8 cellular contexts compared by ENCODE assay signal in the genomic region with DNA sequence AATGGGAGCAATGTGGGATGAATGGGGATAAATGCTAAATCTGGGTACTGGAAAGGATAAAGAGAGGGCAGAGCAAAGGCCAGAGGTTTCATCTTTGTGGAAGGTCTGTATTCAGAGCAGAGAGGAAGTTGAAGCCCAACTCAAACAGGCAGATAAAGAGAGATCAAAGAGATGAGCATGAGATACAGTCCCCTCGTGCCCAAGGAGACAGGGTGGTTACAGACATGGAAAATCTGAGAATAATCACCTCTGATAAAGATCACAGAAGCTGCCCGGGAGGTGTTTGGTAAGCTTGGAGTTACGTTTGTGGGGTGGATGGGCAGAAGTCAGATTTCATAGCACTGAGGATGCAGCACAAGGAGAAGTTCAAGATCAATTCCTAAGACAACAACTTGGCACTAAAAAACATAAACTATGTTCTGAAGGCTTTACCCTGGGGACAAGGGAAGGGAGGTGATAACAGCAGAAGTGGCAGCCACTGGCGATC. TPM values are rescaled to one million over a fixed set of nuclear protein-coding genes. Genes with fewer than 3 reads are reported as not detected.
DNase-seq lines count a peak whose midpoint lies in the region; ATAC-seq and TF ChIP-seq lines count a peak whose summit lies in the region.

No MANE protein-coding gene starts in this region.

- TF ChIP-seq POLR2A in gastroesophageal sphincter (IDR thresholded peaks at IDR 0.05): no peak

- DNase-seq in NCI-H748 (lab: John Stamatoyannopoulos, UW; ENCODE audit: unreplicated experiment) (peak; percentile 36), NCI-H748 treated with DMSO at 0.1 percent for 48 hours (lab: John Stamatoyannopoulos, UW) (no peak), KG1 (lab: John Stamatoyannopoulos, UW) (peak; percentile 30), anterior cingulate cortex (lab: John Stamatoyannopoulos, UW) (no peak)
- DNase-seq in activated CD8-positive, alpha-beta T cell treated with anti-CD3 and anti-CD28 coated beads, Interleukin-2, amount 10 ng/mL, durations not matched to agents 7 days and 5 days: peak; percentile 52
- DNase-seq in stimulated activated naive B cell treated with anti-CD40 and anti-IgM and Interleukin-4, amounts not matched to agents 10 μg/mL and 1 μg/mL and 100 μg/mL, for 72 hours: no peak

- H3K36me3 Mint-ChIP-seq in activated CD8-positive, alpha-beta T cell treated with anti-CD3 and anti-CD28 coated beads, Interleukin-2, amount 10 ng/mL, durations not matched to agents 7 days and 5 days (ENCODE audit: low read depth): peaks cover 31% of the 10 kb centered on the region
- peaks cover 11 to 13% of the 10 kb centered on the region in 2 donors for H3K36me3 Mint-ChIP-seq in stimulated activated naive B cell treated with anti-CD40 and anti-IgM and Interleukin-4, amounts not matched to agents 10 μg/mL and 1 μg/mL and 100 μg/mL, for 72 hours

- no peaks in the 10 kb centered on the region for H3K27me3 Mint-ChIP-seq in activated CD8-positive, alpha-beta T cell treated with anti-CD3 and anti-CD28 coated beads, Interleukin-2, amount 10 ng/mL, durations not matched to agents 7 days and 5 days (ENCODE audit: low read depth)
- H3K27me3 Mint-ChIP-seq in stimulated activated naive B cell treated with anti-CD40 and anti-IgM and Interleukin-4, amounts not matched to agents 10 μg/mL and 1 μg/mL and 100 μg/mL, for 72 hours: no peaks in the 10 kb centered on the region

- no peaks in the 10 kb centered on the region for H3K9me3 ChIP-seq in gastroesophageal sphincter

- CTCF ChIA-PET in activated CD8-positive, alpha-beta T cell treated with anti-CD3 and anti-CD28 coated beads, Interleukin-2, amount 10 ng/mL, durations not matched to agents 7 days and 5 days (lab: Charles Lee): interaction anchor here (0.9 to 3.2 kb wide), 16 partner anchors 9 to 286 kb away, joined by 3 to 16 read pairs (median 5); a partner anchor contains a TSS

- no peak for TF ChIP-seq CTCF in gastroesophageal sphincter (IDR thresholded peaks at IDR 0.05)

- POLR2A ChIA-PET in activated CD8-positive, alpha-beta T cell treated with anti-CD3 and anti-CD28 coated beads, Interleukin-2, amount 10 ng/mL, durations not matched to agents 7 days and 5 days (lab: Charles Lee): interaction anchor here (0.6 to 3.2 kb wide), 13 partner anchors 9 to 82 kb away, joined by 3 to 36 read pairs (median 5); a partner anchor contains a TSS

- H3K4me1 Mint-ChIP-seq in activated CD8-positive, alpha-beta T cell treated with anti-CD3 and anti-CD28 coated beads, Interleukin-2, amount 10 ng/mL, durations not matched to agents 7 days and 5 days (ENCODE audit: low read depth): peaks cover 64% of the 10 kb centered on the region
- H3K4me1 Mint-ChIP-seq in stimulated activated naive B cell treated with anti-CD40 and anti-IgM and Interleukin-4, amounts not matched to agents 10 μg/mL and 1 μg/mL and 100 μg/mL, for 72 hours: peaks cover 42 to 63% of the 10 kb centered on the region in 2 donors

- peak overlapping the region; percentile 52 to 100 for H3K4me3 ChIP-seq in gastroesophageal sphincter

- H3K27ac ChIP-seq in gastroesophageal sphincter: peak overlapping the region; percentile 61 to 83 (median 76)

- H3K4me3 Mint-ChIP-seq in activated CD8-positive, alpha-beta T cell treated with anti-CD3 and anti-CD28 coated beads, Interleukin-2, amount 10 ng/mL, durations not matched to agents 7 days and 5 days: peak overlapping the region; percentile 98
- peak overlapping the region; percentile 81 to 86 for H3K4me3 Mint-ChIP-seq in stimulated activated naive B cell treated with anti-CD40 and anti-IgM and Interleukin-4, amounts not matched to agents 10 μg/mL and 1 μg/mL and 100 μg/mL, for 72 hours

- H3K27me3 ChIP-seq in gastroesophageal sphincter: no peaks in the 10 kb centered on the region

- WGBS in gastroesophageal sphincter (ENCODE audit: low coverage in 1 of 2), 2 donors: 4 to 12% methylated on average over 3 to 4 of the region's 4 CpGs

- peaks cover 0 to 17% (median 0%) of the 10 kb centered on the region in 3 donors for H3K4me1 ChIP-seq in gastroesophageal sphincter

- peak; percentile 82 for ATAC-seq in activated CD8-positive, alpha-beta T cell treated with anti-CD3 and anti-CD28 coated beads, Interleukin-2, amount 10 ng/mL, durations not matched to agents 7 days and 5 days
- ATAC-seq in gastroesophageal sphincter: no peak
- peak; percentile 37 to 41 for ATAC-seq in stimulated activated naive B cell treated with anti-CD40 and anti-IgM and Interleukin-4, amounts not matched to agents 10 μg/mL and 1 μg/mL and 100 μg/mL, for 72 hours (replicated peaks)
- no peak for ATAC-seq in HG02870 (IDR thresholded peaks at IDR 0.05; ENCODE audit: unreplicated experiment)

- H3K9me3 Mint-ChIP-seq in activated CD8-positive, alpha-beta T cell treated with anti-CD3 and anti-CD28 coated beads, Interleukin-2, amount 10 ng/mL, durations not matched to agents 7 days and 5 days (ENCODE audit: insufficient read depth): no peaks in the 10 kb centered on the region
- H3K9me3 Mint-ChIP-seq in stimulated activated naive B cell treated with anti-CD40 and anti-IgM and Interleukin-4, amounts not matched to agents 10 μg/mL and 1 μg/mL and 100 μg/mL, for 72 hours: no peaks in the 10 kb centered on the region

- H3K36me3 ChIP-seq in gastroesophageal sphincter: peaks cover 0 to 13% of the 10 kb centered on the region in 2 donors

- TF ChIP-seq EP300 in gastroesophageal sphincter (IDR thresholded peaks at IDR 0.05): no peak

- peak overlapping the region; percentile 94 for H3K27ac Mint-ChIP-seq in activated CD8-positive, alpha-beta T cell treated with anti-CD3 and anti-CD28 coated beads, Interleukin-2, amount 10 ng/mL, durations not matched to agents 7 days and 5 days
- H3K27ac Mint-ChIP-seq in stimulated activated naive B cell treated with anti-CD40 and anti-IgM and Interleukin-4, amounts not matched to agents 10 μg/mL and 1 μg/mL and 100 μg/mL, for 72 hours: peak overlapping the region; percentile 91

RNA-seq across cellular contexts. Expression of a gene that starts 0.5 kb away (rescaled TPM):
- 10 to 100 TPM; 93.0 to 96.0 TPM for total RNA-seq in activated CD8-positive, alpha-beta T cell treated with anti-CD3 and anti-CD28 coated beads, Interleukin-2, amount 10 ng/mL, durations not matched to agents 7 days and 5 days
- total RNA-seq in gastroesophageal sphincter: 10 to 100 TPM in 2 of 4 donors, 1 to 10 TPM in 2; 8.0 to 12.0 (median 10.0) TPM

Comparison
In these comparisons a context has a peak if more than half of its experiments do, and no peak if none do; other contexts are left out.
1. DNase-seq: peak in NCI-H748 (single experiment), KG1 (single experiment) and activated CD8-positive, alpha-beta T cell treated with anti-CD3 and anti-CD28 coated beads, Interleukin-2, amount 10 ng/mL, durations not matched to agents 7 days and 5 days (single experiment); none in NCI-H748 treated with DMSO at 0.1 percent for 48 hours (single experiment), stimulated activated naive B cell treated with anti-CD40 and anti-IgM and Interleukin-4, amounts not matched to agents 10 μg/mL and 1 μg/mL and 100 μg/mL, for 72 hours (single experiment) and anterior cingulate cortex (0 of 58).
2. ATAC-seq: peak in activated CD8-positive, alpha-beta T cell treated with anti-CD3 and anti-CD28 coated beads, Interleukin-2, amount 10 ng/mL, durations not matched to agents 7 days and 5 days (single experiment) and stimulated activated naive B cell treated with anti-CD40 and anti-IgM and Interleukin-4, amounts not matched to agents 10 μg/mL and 1 μg/mL and 100 μg/mL, for 72 hours (2 of 2); none in gastroesophageal sphincter (single experiment) and HG02870 (single experiment).
3. RNA of a gene that starts 0.5 kb away (total RNA-seq): 93.0 to 96.0 TPM in activated CD8-positive, alpha-beta T cell treated with anti-CD3 and anti-CD28 coated beads, Interleukin-2, amount 10 ng/mL, durations not matched to agents 7 days and 5 days; 8.0 to 12.0 TPM in gastroesophageal sphincter; every median in the first group is over 4 times any median in the second.